In the genomic region with DNA sequence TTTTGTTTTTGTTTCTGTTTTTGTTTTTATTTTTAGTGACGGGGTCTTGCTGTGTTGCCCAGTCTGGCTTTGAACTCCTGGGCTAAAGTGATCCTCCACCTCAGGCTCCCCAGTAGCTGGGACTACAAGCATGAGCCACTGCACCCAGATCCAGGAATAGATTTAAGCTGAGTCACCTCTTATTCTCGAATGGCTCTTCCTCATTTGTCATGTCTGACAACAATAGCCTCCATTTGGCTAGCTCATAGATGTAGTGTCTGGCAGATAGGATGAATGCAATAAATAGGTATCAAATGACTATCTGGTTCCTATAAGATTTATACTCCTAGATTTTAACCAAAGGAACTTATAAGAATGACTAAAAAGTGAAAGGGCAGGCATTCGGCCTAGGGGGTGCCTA, we compare ENCODE assay signal across 17 cellular contexts.
A peak's percentile ranks its signal among the peaks of the same experiment; 100 is the strongest.
DNase-seq lines count a peak whose midpoint lies in the region; ATAC-seq, FAIRE-seq and TF ChIP-seq lines count a peak whose summit lies in the region.
"Had no signal": no experiment of that assay in that cellular context is flagged by ENCODE, and none has a peak within 500 bp of the region (broad histone marks: within the 10 kb centered on the region; RNA-seq: fewer than 3 reads in every experiment).

No MANE protein-coding gene starts in this region.

- H3F3A ChIP-seq in PC-9 (ENCODE audit: insufficient read depth, low read depth): no peaks in the 10 kb centered on the region

- no peak for ATAC-seq in HepG2
- no peak for ATAC-seq in right lobe of liver
- no peak for ATAC-seq in HG03521 (IDR thresholded peaks at IDR 0.05; ENCODE audit: unreplicated experiment)
- no peak for ATAC-seq in activated naive CD4-positive, alpha-beta T cell treated with anti-CD3 and anti-CD28 coated beads, Interleukin-2, amount 50 U/mL, for 72 hours
- ATAC-seq in WTC11: no peak
- ATAC-seq: left cardiac atrium had no signal

- CTCF ChIA-PET in HepG2 (lab: Yijun Ruan, JAX; ENCODE audit: low intra/inter-chr PET ratio, low total read pairs) (no interaction called here), PC-9 (lab: Charles Lee) (interaction anchor here (0.6 kb wide), 2 partner anchors 587 to 1449 kb away, joined by 3 to 5 read pairs; no protein-coding TSS in a partner anchor), WTC11 (lab: Charles Lee) (interaction anchor here (0.9 kb wide), 1 partner anchor 9 kb away, joined by 3 read pairs; no protein-coding TSS in a partner anchor)

- H3K36me3 ChIP-seq in HepG2 (replicated peaks in 1 of 2; ENCODE audit: control insufficient read depth in 1 of 2, insufficient read depth in 2 of 2, low read length in 2 of 2) (no peaks in the 10 kb centered on the region), right lobe of liver (no peaks in the 10 kb centered on the region), PC-9 (ENCODE audit: low read depth) (no peaks in the 10 kb centered on the region)
- H3K36me3 ChIP-seq: prostate gland had no signal

- no peak overlapping the region for H3K27ac Mint-ChIP-seq in activated naive CD4-positive, alpha-beta T cell treated with anti-CD3 and anti-CD28 coated beads, Interleukin-2, amount 50 U/mL, for 72 hours
- H3K27ac Mint-ChIP-seq in WTC11: no peak overlapping the region
- H3K27ac Mint-ChIP-seq: activated naive CD8-positive, alpha-beta T cell treated with anti-CD3 and anti-CD28 coated beads, Interleukin-2, amount 10 ng/mL, durations not matched to agents 7 days and 5 days; dendritic cell treated with granulocyte-macrophage colony-stimulating factor and Interleukin-4, amounts not matched to agents 40 ng/mL and 50 ng/mL, for 4 days; naive B cell had no signal

- no peaks in the 10 kb centered on the region for H3K9me3 Mint-ChIP-seq in activated naive CD4-positive, alpha-beta T cell treated with anti-CD3 and anti-CD28 coated beads, Interleukin-2, amount 50 U/mL, for 72 hours
- 0 out of 2 replicates have a peak, but pooled peaks cover 4% of the 10 kb centered on the region for H3K9me3 Mint-ChIP-seq in WTC11
- H3K9me3 Mint-ChIP-seq: naive B cell had no signal

- TF ChIP-seq CTCF in HepG2 (CRISPR knock-in tag; IDR thresholded peaks at IDR 0.05) (no peak), right lobe of liver (IDR thresholded peaks at IDR 0.05) (no peak), PC-9 (conservative IDR thresholded peaks at IDR 0.05) (no peak), WTC11 (IDR thresholded peaks at IDR 0.05) (no peak)

- BruUV-seq in HepG2 (replicated peaks; lab: Mats Ljungman, UMichigan): no TSS peak
- no TSS peak for BruUV-seq in PC-9 (replicated peaks; lab: Mats Ljungman, UMichigan)

- no peak overlapping the region for H3K9ac ChIP-seq in HepG2 (ENCODE audit: insufficient read depth, low read depth, low read length)

- FAIRE-seq in HepG2 (lab: Jason Lieb, UNC): no peak

- no peaks in the 10 kb centered on the region for H3K9me2 ChIP-seq in PC-9 (ENCODE audit: insufficient read depth)

- H3K27ac ChIP-seq in HepG2 (ENCODE audit: extremely low read length, insufficient read depth, low read length) (no peak overlapping the region), right lobe of liver (no peak overlapping the region), PC-9 (no peak overlapping the region), epithelial cell of prostate (no peak overlapping the region)
- H3K27ac ChIP-seq: prostate gland, SK-N-MC had no signal

- H3K9me3 ChIP-seq in HepG2 (ENCODE audit: low read length) (no peaks in the 10 kb centered on the region), right lobe of liver (no peaks in the 10 kb centered on the region), PC-9 (ENCODE audit: insufficient read depth, low read depth) (no peaks in the 10 kb centered on the region)
- H3K9me3 ChIP-seq: prostate gland had no signal

- TF ChIP-seq RAD21 in HepG2 (CRISPR knock-in tag; IDR thresholded peaks at IDR 0.05): no peak

- TF ChIP-seq EP300 in HepG2 (IDR thresholded peaks at IDR 0.05; ENCODE audit: low read depth in 2 of 2, low read length in 2 of 2) (no peak), HepG2 (CRISPR knock-in tag; IDR thresholded peaks at IDR 0.05; ENCODE audit: borderline replicate concordance) (no peak)

- H3K4me1 ChIP-seq in HepG2 (ENCODE audit: insufficient read depth, low read length) (no peaks in the 10 kb centered on the region), right lobe of liver (no peaks in the 10 kb centered on the region), PC-9 (replicated peaks; ENCODE audit: insufficient read depth) (peaks cover 6% of the 10 kb centered on the region; the same call in 1 of the 2 replicates)
- H3K4me1 ChIP-seq: prostate gland had no signal

- POLR2A ChIA-PET in HepG2 (lab: Yijun Ruan, JAX): no interaction called here
- POLR2A ChIA-PET in PC-9 (lab: Charles Lee; ENCODE audit: unreplicated experiment): no interaction called here
- POLR2A ChIA-PET in WTC11 (lab: Charles Lee): no interaction called here

- H3K4me1 Mint-ChIP-seq in WTC11: no peaks in the 10 kb centered on the region

- DNase-seq in HepG2 (ENCODE audit: low spot score) (no peak), right lobe of liver (no peak), PC-9 (peak; percentile 8 to 53), epithelial cell of prostate (ENCODE audit: low read depth, low spot score) (peak; percentile 48), NCI-H2081 (lab: John Stamatoyannopoulos, UW) (no peak), WTC11 (ENCODE audit: low spot score) (no peak)
- no peak for DNase-seq in activated naive CD4-positive, alpha-beta T cell treated with anti-CD3 and anti-CD28 coated beads, Interleukin-2, amount 50 U/mL, for 72 hours (ENCODE audit: low spot score in 2 of 2)
- DNase-seq: activated CD8-positive, alpha-beta memory T cell treated with anti-CD3 and anti-CD28 coated beads, Interleukin-2, amount 50 U/mL, for 48 hours; activated naive CD8-positive, alpha-beta T cell treated with anti-CD3 and anti-CD28 coated beads, Interleukin-2, amount 10 ng/mL, durations not matched to agents 7 days and 5 days; Calu3; KBM-7; left cardiac atrium; naive B cell had no signal

- H2AFZ ChIP-seq in HepG2 (ENCODE audit: low read length) (no peak overlapping the region), PC-9 (no peak overlapping the region)

- no peak overlapping the region for H3K4me2 ChIP-seq in HepG2 (ENCODE audit: low read depth, low read length)
- no peak overlapping the region for H3K4me2 ChIP-seq in PC-9

- no peaks in the 10 kb centered on the region for H3K27me3 Mint-ChIP-seq in WTC11 (ENCODE audit: low read depth)

- in situ Hi-C loops in HepG2 (cut with HindIII; ENCODE audit: extremely low pct_ligation_motif_present, low pct_unique_long_range_greater_than_20kb): no loop called here

- H3K27me3 ChIP-seq in HepG2 (ENCODE audit: control insufficient read depth in 1 of 2, insufficient read depth in 2 of 2, low read length in 2 of 2): 0 out of 5 replicates have a peak, but pooled peaks cover 0 to 2% of the 10 kb centered on the region in 2 experiments
- no peaks in the 10 kb centered on the region for H3K27me3 ChIP-seq in right lobe of liver
- H3K27me3 ChIP-seq in PC-9 (ENCODE audit: insufficient read depth, low read depth): no peaks in the 10 kb centered on the region

- H3K36me3 Mint-ChIP-seq in activated naive CD4-positive, alpha-beta T cell treated with anti-CD3 and anti-CD28 coated beads, Interleukin-2, amount 50 U/mL, for 72 hours: no peaks in the 10 kb centered on the region
- no peaks in the 10 kb centered on the region for H3K36me3 Mint-ChIP-seq in WTC11
- H3K36me3 Mint-ChIP-seq: activated naive CD8-positive, alpha-beta T cell treated with anti-CD3 and anti-CD28 coated beads, Interleukin-2, amount 10 ng/mL, durations not matched to agents 7 days and 5 days; naive B cell had no signal

- 46% methylated on average over 3 of the region's 3 CpGs for WGBS in HepG2 (ENCODE audit: low lambda C conversion rate)
- 63% methylated on average over 3 of the region's 3 CpGs for WGBS in right lobe of liver (ENCODE audit: insufficient coverage, low coverage, low lambda C conversion rate, missing lambda C conversion rate)

- intact Hi-C loops in HepG2 (cut with micrococcal nuclease; ENCODE audit: unreplicated experiment) (no loop called here), right lobe of liver (cut with DNase I) (loop anchor here (10.0 kb wide), 1 partner anchor 466 kb away; no protein-coding TSS in a partner anchor), PC-9 (cut with micrococcal nuclease; ENCODE audit: unreplicated experiment) (loop anchor here (10.0 kb wide), 3 partner anchors 316 to 836 kb away; no protein-coding TSS in a partner anchor)

- TF ChIP-seq POLR2A in HepG2 (IDR thresholded peaks at IDR 0.05; ENCODE audit: insufficient read depth in 1 of 2, low read depth in 2 of 2, low read length in 2 of 2) (no peak), right lobe of liver (IDR thresholded peaks at IDR 0.05) (no peak)

- no peak overlapping the region for H3K4me3 Mint-ChIP-seq in WTC11
- H3K4me3 Mint-ChIP-seq: activated naive CD8-positive, alpha-beta T cell treated with anti-CD3 and anti-CD28 coated beads, Interleukin-2, amount 10 ng/mL, durations not matched to agents 7 days and 5 days; dendritic cell treated with granulocyte-macrophage colony-stimulating factor and Interleukin-4, amounts not matched to agents 40 ng/mL and 50 ng/mL, for 4 days; naive B cell had no signal

- H3K4me3 ChIP-seq in HepG2 (replicated peaks in 1 of 3; ENCODE audit: insufficient read depth in 1 of 3, low read depth in 2 of 3, low read length in 3 of 3): no peak overlapping the region
- no peak overlapping the region for H3K4me3 ChIP-seq in right lobe of liver
- H3K4me3 ChIP-seq in PC-9: no peak overlapping the region
- H3K4me3 ChIP-seq: prostate gland, SK-N-MC had no signal

- no peaks in the 10 kb centered on the region for H3K79me2 ChIP-seq in HepG2 (ENCODE audit: insufficient read depth, low read length)
- no peaks in the 10 kb centered on the region for H3K79me2 ChIP-seq in PC-9 (ENCODE audit: low read depth)

- H4K20me1 ChIP-seq in HepG2 (ENCODE audit: insufficient read depth, low read length) (no peaks in the 10 kb centered on the region), PC-9 (ENCODE audit: insufficient read depth) (no peaks in the 10 kb centered on the region)

TF ChIP-seq in HepG2, 621 proteins besides CTCF, POLR2A, EP300 and RAD21:
- TF ChIP-seq HOXD1 (CRISPR knock-in tag; IDR thresholded peaks at IDR 0.05) (no peak), NFE2L2 (IDR thresholded peaks at IDR 0.05; ENCODE audit: low read length) (peak; percentile 48; the same call in 1 of the 2 replicates), MAFK (conservative IDR thresholded peaks at IDR 0.05 in 1 of 2, IDR thresholded peaks at IDR 0.05 in 1 of 2; ENCODE audit: low read length in 2 of 2) (peak; percentile 14 to 27; a peak in 1 of 4 replicates)

TF ChIP-seq in WTC11, 78 proteins besides CTCF, POLR2A, EP300 and RAD21 (continues in another document):
- TF ChIP-seq ZBTB21 (CRISPR knock-in tag; IDR thresholded peaks at IDR 0.05; ENCODE audit: borderline replicate concordance): no peak

Comparison
In these comparisons a context has a peak if more than half of its experiments do, and no peak if none do; other contexts are left out.
1. DNase-seq: peak in PC-9 (2 of 2) and epithelial cell of prostate (single experiment); none in HepG2 (single experiment), right lobe of liver (0 of 3), NCI-H2081 (0 of 2), activated naive CD4-positive, alpha-beta T cell treated with anti-CD3 and anti-CD28 coated beads, Interleukin-2, amount 50 U/mL, for 72 hours (0 of 2) and WTC11 (single experiment).